Comparison of ENCODE assay signal across 16 cellular contexts in the genomic region with DNA sequence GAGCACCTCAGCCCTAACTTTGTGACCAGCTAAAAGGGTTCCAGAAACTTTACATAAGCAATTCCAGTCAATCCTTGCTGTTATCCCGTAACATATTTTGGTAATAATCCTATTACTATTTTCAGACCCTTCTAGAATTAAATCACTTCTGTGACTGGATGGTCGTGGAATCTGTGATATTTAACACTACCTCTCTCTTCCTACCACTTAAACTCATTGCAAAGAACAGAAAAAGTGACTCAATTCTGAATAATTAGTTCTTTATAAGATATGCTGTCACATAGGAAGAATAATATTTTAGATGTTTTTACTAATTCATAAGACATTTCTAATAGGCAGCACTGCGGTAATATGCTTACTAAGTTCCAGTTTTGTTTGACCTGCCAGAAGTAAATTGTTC.
"Had no signal": no experiment of that assay in that cellular context is flagged by ENCODE, and none has a peak within 500 bp of the region (broad histone marks: within the 10 kb centered on the region; RNA-seq: fewer than 3 reads in every experiment).

No MANE protein-coding gene starts in this region.

- H3K27ac ChIP-seq: parathyroid adenoma had no signal

- H3K27me3 Mint-ChIP-seq: activated CD4-positive, alpha-beta memory T cell treated with anti-CD3 and anti-CD28 coated beads for 36 hours; activated naive CD4-positive, alpha-beta T cell treated with anti-CD3 and anti-CD28 coated beads, Interleukin-2, amount 50 U/mL, for 24 hours; dendritic cell treated with granulocyte-macrophage colony-stimulating factor and Interleukin-4, amounts not matched to agents 40 ng/mL and 50 ng/mL, for 4 days; T-cell had no signal

- H3K79me2 ChIP-seq: parathyroid adenoma had no signal

- H3K4me3 Mint-ChIP-seq: activated CD4-positive, alpha-beta memory T cell treated with anti-CD3 and anti-CD28 coated beads for 36 hours; activated naive CD4-positive, alpha-beta T cell treated with anti-CD3 and anti-CD28 coated beads, Interleukin-2, amount 50 U/mL, for 24 hours; activated T-cell treated with anti-CD3 and anti-CD28 coated beads, Interleukin-2, amount 50 U/mL, for 4 hours; dendritic cell treated with granulocyte-macrophage colony-stimulating factor and Interleukin-4, amounts not matched to agents 40 ng/mL and 50 ng/mL, for 4 days; T-cell had no signal

- H3K9ac ChIP-seq: parathyroid adenoma had no signal

- H3K4me1 ChIP-seq: parathyroid adenoma had no signal

- H3K9me3 Mint-ChIP-seq: activated CD4-positive, alpha-beta memory T cell treated with anti-CD3 and anti-CD28 coated beads for 36 hours; activated naive CD4-positive, alpha-beta T cell treated with anti-CD3 and anti-CD28 coated beads, Interleukin-2, amount 50 U/mL, for 24 hours; activated T-cell treated with anti-CD3 and anti-CD28 coated beads, Interleukin-2, amount 50 U/mL, for 4 hours; T-cell had no signal

- ATAC-seq: activated T-cell treated with anti-CD3 and anti-CD28 coated beads, Interleukin-2, amount 50 U/mL, for 4 hours; T-cell had no signal

- H3K36me3 Mint-ChIP-seq: activated CD4-positive, alpha-beta memory T cell treated with anti-CD3 and anti-CD28 coated beads for 36 hours; activated naive CD4-positive, alpha-beta T cell treated with anti-CD3 and anti-CD28 coated beads, Interleukin-2, amount 50 U/mL, for 24 hours; T-cell had no signal

- DNase-seq: activated CD4-positive, alpha-beta memory T cell treated with anti-CD3 and anti-CD28 coated beads for 36 hours; activated CD4-positive, alpha-beta T cell treated with anti-CD3 and anti-CD28 coated beads for 1 hour; activated effector memory CD4-positive, alpha-beta T cell treated with anti-CD3 and anti-CD28 coated beads, Interleukin-2, amount 50 U/mL, for 16 hours; activated T-cell treated with anti-CD3 and anti-CD28 coated beads, Interleukin-2, amount 50 U/mL, for 4 hours; amniotic stem cell; effector memory CD4-positive, alpha-beta T cell; foreskin melanocyte; head of caudate nucleus; stimulated activated CD4-positive, alpha-beta T cell treated with anti-CD3 and anti-CD28 coated beads, Interleukin-15, amount 100 ng/mL, for 24 hours; stimulated activated CD4-positive, alpha-beta T cell treated with anti-CD3 and anti-CD28 coated beads, Interleukin-4, amount 100 ng/mL, for 1 hour; stimulated activated naive CD4-positive, alpha-beta T cell; T-cell; T-helper 9 cell had no signal

- H3K27ac Mint-ChIP-seq: activated CD4-positive, alpha-beta memory T cell treated with anti-CD3 and anti-CD28 coated beads for 36 hours; activated naive CD4-positive, alpha-beta T cell treated with anti-CD3 and anti-CD28 coated beads, Interleukin-2, amount 50 U/mL, for 24 hours; dendritic cell treated with granulocyte-macrophage colony-stimulating factor and Interleukin-4, amounts not matched to agents 40 ng/mL and 50 ng/mL, for 4 days; T-cell had no signal

- H2AFZ ChIP-seq: parathyroid adenoma had no signal
